ENCODE assay signal across 1 cellular context in genomic region chr11:68117896-68118470, GRCh38.
TF ChIP-seq lines count a peak whose summit lies in the region.

No MANE protein-coding gene starts in this region.

TF ChIP-seq in GM23338, 12 proteins besides CTCF, POLR2A, EP300 and RAD21 (continued from another document):
- TF ChIP-seq, protein P1, sequence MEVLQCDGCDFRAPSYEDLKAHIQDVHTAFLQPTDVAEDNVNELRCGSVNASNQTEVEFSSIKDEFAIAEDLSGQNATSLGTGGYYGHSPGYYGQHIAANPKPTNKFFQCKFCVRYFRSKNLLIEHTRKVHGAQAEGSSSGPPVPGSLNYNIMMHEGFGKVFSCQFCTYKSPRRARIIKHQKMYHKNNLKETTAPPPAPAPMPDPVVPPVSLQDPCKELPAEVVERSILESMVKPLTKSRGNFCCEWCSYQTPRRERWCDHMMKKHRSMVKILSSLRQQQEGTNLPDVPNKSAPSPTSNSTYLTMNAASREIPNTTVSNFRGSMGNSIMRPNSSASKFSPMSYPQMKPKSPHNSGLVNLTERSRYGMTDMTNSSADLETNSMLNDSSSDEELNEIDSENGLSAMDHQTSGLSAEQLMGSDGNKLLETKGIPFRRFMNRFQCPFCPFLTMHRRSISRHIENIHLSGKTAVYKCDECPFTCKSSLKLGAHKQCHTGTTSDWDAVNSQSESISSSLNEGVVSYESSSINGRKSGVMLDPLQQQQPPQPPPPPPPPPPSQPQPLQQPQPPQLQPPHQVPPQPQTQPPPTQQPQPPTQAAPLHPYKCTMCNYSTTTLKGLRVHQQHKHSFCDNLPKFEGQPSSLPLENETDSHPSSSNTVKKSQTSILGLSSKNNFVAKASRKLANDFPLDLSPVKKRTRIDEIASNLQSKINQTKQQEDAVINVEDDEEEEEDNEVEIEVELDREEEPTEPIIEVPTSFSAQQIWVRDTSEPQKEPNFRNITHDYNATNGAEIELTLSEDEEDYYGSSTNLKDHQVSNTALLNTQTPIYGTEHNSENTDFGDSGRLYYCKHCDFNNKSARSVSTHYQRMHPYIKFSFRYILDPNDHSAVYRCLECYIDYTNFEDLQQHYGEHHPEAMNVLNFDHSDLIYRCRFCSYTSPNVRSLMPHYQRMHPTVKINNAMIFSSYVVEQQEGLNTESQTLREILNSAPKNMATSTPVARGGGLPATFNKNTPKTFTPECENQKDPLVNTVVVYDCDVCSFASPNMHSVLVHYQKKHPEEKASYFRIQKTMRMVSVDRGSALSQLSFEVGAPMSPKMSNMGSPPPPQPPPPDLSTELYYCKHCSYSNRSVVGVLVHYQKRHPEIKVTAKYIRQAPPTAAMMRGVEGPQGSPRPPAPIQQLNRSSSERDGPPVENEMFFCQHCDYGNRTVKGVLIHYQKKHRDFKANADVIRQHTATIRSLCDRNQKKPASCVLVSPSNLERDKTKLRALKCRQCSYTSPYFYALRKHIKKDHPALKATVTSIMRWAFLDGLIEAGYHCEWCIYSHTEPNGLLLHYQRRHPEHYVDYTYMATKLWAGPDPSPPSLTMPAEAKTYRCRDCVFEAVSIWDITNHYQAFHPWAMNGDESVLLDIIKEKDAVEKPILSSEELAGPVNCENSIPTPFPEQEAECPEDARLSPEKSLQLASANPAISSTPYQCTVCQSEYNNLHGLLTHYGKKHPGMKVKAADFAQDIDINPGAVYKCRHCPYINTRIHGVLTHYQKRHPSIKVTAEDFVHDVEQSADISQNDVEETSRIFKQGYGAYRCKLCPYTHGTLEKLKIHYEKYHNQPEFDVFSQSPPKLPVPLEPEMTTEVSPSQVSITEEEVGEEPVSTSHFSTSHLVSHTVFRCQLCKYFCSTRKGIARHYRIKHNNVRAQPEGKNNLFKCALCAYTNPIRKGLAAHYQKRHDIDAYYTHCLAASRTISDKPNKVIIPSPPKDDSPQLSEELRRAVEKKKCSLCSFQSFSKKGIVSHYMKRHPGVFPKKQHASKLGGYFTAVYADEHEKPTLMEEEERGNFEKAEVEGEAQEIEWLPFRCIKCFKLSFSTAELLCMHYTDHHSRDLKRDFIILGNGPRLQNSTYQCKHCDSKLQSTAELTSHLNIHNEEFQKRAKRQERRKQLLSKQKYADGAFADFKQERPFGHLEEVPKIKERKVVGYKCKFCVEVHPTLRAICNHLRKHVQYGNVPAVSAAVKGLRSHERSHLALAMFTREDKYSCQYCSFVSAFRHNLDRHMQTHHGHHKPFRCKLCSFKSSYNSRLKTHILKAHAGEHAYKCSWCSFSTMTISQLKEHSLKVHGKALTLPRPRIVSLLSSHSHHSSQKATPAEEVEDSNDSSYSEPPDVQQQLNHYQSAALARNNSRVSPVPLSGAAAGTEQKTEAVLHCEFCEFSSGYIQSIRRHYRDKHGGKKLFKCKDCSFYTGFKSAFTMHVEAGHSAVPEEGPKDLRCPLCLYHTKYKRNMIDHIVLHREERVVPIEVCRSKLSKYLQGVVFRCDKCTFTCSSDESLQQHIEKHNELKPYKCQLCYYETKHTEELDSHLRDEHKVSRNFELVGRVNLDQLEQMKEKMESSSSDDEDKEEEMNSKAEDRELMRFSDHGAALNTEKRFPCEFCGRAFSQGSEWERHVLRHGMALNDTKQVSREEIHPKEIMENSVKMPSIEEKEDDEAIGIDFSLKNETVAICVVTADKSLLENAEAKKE (CRISPR knock-in tag; IDR thresholded peaks at IDR 0.05), result no peak
- TF ChIP-seq JUNB (IDR thresholded peaks at IDR 0.05; ENCODE audit: unreplicated experiment) (no peak), ETS1 (IDR thresholded peaks at IDR 0.05) (no peak)
TF ChIP-seq in GM23338: peak in this region for 0.
